In the genomic region with DNA sequence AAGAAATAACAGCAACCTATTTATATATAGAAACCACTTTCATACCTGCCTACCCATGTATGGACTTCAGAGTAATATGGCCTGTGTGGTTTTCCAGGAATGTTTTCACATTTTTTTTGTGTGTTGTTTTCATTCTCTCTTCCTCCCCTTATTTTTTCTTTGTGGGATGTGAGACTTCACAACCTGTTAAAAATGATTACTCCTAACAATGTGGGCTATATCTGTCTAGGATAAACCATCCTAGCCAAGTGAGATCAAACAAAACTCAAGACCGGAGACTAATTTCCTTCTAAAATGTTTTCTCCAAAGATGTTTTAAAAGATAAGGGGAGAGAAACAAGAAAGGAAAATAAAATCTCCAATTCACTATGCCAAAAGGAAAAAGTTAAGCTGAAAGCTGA, we compare ENCODE assay signal across 1 cellular context.
TF ChIP-seq lines count a peak whose summit lies in the region.

No MANE protein-coding gene starts in this region.

TF ChIP-seq in HCT116, 20 proteins besides CTCF, POLR2A, EP300 and RAD21 (continued from another document):
- TF ChIP-seq, protein P1, sequence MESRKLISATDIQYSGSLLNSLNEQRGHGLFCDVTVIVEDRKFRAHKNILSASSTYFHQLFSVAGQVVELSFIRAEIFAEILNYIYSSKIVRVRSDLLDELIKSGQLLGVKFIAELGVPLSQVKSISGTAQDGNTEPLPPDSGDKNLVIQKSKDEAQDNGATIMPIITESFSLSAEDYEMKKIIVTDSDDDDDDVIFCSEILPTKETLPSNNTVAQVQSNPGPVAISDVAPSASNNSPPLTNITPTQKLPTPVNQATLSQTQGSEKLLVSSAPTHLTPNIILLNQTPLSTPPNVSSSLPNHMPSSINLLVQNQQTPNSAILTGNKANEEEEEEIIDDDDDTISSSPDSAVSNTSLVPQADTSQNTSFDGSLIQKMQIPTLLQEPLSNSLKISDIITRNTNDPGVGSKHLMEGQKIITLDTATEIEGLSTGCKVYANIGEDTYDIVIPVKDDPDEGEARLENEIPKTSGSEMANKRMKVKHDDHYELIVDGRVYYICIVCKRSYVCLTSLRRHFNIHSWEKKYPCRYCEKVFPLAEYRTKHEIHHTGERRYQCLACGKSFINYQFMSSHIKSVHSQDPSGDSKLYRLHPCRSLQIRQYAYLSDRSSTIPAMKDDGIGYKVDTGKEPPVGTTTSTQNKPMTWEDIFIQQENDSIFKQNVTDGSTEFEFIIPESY (IDR thresholded peaks at IDR 0.05; ENCODE audit: extremely low read depth, insufficient replicate concordance, low read length) = no peak
- TF ChIP-seq FOSL1 (IDR thresholded peaks at IDR 0.05; ENCODE audit: low read depth) (no peak), TCF7L2 (IDR thresholded peaks at IDR 0.05; ENCODE audit: borderline replicate concordance, extremely low read depth, insufficient read depth, insufficient read length) (no peak), EGR1 (IDR thresholded peaks at IDR 0.05; ENCODE audit: low read depth) (no peak), JUND (IDR thresholded peaks at IDR 0.05) (no peak), ATF3 (IDR thresholded peaks at IDR 0.05) (no peak), MAX (IDR thresholded peaks at IDR 0.05) (no peak), ELF1 (IDR thresholded peaks at IDR 0.05; ENCODE audit: borderline replicate concordance, low read depth) (no peak), SIN3A (IDR thresholded peaks at IDR 0.05; ENCODE audit: low read depth) (no peak), YY1 (IDR thresholded peaks at IDR 0.05; ENCODE audit: extremely low read depth, insufficient replicate concordance, low read depth, low read length) (no peak), CBX3 (IDR thresholded peaks at IDR 0.05; ENCODE audit: low read depth) (no peak), EZH2 (IDR thresholded peaks at IDR 0.05) (no peak), ZNF274 (IDR thresholded peaks at IDR 0.05; ENCODE audit: low read depth, low read length) (no peak), SRF (IDR thresholded peaks at IDR 0.05; ENCODE audit: low read depth) (no peak)
TF ChIP-seq in HCT116: peak in this region for 0.
